Comparison of ENCODE assay signal across 1 cellular context in the genomic region with DNA sequence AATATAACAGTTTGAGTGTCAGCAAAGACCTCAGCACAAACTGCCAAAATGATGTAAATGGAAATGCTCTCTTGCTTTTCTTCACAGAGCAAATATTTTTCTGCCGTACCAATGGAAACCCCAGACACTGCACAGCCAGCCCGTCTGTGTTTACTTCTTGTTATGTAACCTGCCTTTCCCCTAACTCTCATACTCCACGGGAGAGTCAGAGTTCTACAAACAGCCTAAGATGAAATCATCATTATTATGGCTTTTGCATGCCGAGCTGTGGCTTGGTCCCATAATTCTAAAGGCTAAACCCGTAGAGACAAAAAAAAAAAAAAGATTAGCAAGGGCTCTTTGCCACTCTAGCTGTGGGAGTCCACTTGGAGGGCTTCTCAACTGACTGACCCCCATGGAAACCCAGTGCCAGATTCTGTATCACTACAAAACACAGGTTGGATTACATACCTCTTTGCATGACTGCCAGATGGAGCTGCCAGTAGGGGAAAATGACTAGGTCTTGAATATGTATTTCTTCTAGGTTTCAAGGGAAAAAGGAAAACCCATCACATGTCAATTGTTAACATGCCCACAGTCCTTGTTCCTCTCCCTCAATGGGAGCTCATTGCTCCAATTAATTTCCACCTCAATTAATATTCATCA.
TF ChIP-seq lines count a peak whose summit lies in the region.

No MANE protein-coding gene starts in this region.

TF ChIP-seq in HepG2, 621 proteins besides CTCF, POLR2A, EP300 and RAD21 (continued from another document):
- TF ChIP-seq, protein P1, sequence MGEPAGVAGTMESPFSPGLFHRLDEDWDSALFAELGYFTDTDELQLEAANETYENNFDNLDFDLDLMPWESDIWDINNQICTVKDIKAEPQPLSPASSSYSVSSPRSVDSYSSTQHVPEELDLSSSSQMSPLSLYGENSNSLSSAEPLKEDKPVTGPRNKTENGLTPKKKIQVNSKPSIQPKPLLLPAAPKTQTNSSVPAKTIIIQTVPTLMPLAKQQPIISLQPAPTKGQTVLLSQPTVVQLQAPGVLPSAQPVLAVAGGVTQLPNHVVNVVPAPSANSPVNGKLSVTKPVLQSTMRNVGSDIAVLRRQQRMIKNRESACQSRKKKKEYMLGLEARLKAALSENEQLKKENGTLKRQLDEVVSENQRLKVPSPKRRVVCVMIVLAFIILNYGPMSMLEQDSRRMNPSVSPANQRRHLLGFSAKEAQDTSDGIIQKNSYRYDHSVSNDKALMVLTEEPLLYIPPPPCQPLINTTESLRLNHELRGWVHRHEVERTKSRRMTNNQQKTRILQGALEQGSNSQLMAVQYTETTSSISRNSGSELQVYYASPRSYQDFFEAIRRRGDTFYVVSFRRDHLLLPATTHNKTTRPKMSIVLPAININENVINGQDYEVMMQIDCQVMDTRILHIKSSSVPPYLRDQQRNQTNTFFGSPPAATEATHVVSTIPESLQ (CRISPR knock-in tag; conservative IDR thresholded peaks at IDR 0.05): no peak
- no peak for TF ChIP-seq ZNF24 (IDR thresholded peaks at IDR 0.05)
- TF ChIP-seq ATAD3A (CRISPR knock-in tag; IDR thresholded peaks at IDR 0.05): no peak
